Comparison of ENCODE assay signal across 16 cellular contexts in genomic region chr5:105907016-105907415, GRCh38.
"Had no signal": no experiment of that assay in that cellular context is flagged by ENCODE, and none has a peak within 500 bp of the region (broad histone marks: within the 10 kb centered on the region; RNA-seq: fewer than 3 reads in every experiment).

No MANE protein-coding gene starts in this region.

- H3K4me1 ChIP-seq: esophagus muscularis mucosa, gastrocnemius medialis, left ventricle myocardium inferior, lower lobe of right lung, pancreas had no signal

- H3K9me3 ChIP-seq: esophagus muscularis mucosa, gastrocnemius medialis, left ventricle myocardium inferior, lower lobe of right lung, pancreas had no signal

- H3K27me3 ChIP-seq: dorsolateral prefrontal cortex, esophagus muscularis mucosa, gastrocnemius medialis, pancreas had no signal

- H3K4me3 ChIP-seq: dorsolateral prefrontal cortex, esophagus muscularis mucosa, gastrocnemius medialis, left ventricle myocardium inferior, lower lobe of right lung, pancreas had no signal

- H3K36me3 ChIP-seq: esophagus muscularis mucosa, gastrocnemius medialis, left ventricle myocardium inferior, lower lobe of right lung, pancreas had no signal

- DNase-seq: cortex of kidney; dorsolateral prefrontal cortex; effector CD8-positive, alpha-beta T cell; gastrocnemius medialis; immature natural killer cell; left cardiac atrium; left ventricle myocardium inferior; lower lobe of right lung; natural killer cell; pancreas; small intestine; stimulated activated CD4-positive, alpha-beta T cell treated with anti-CD3 and anti-CD28 coated beads, Interleukin-2, amount 100 ng/mL, for 48 hours; stimulated activated naive CD4-positive, alpha-beta T cell treated with Interleukin-2 at 50 U/mL for 16 hours had no signal

- ATAC-seq: gastrocnemius medialis, left cardiac atrium, lower lobe of right lung, natural killer cell, pancreas, right cardiac atrium had no signal

- H3K27ac ChIP-seq: dorsolateral prefrontal cortex, epithelial cell of prostate, esophagus muscularis mucosa, gastrocnemius medialis, left ventricle myocardium inferior, lower lobe of right lung, pancreas had no signal
